21 cellular contexts compared by ENCODE assay signal in the genomic region with DNA sequence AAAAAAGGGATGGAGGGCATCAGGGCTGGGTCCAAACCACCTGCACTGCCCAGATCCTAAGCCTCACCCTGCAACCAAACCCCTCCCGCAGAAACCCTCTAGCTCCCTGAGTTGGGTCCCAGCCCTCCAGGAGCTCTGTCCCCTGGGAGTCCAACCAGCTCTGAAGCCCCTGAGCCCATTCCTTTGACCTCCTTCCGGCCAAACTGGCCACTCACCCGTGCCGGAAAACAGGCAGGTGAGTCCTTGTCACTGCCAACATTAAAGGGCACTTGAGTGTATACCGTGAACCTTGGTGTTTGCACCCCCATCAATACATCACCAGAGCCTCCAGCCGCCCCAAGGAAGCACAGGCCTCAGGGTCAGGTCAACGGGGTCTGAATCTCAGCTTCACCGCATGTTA. TPM values are rescaled to one million over a fixed set of nuclear protein-coding genes. Genes with fewer than 3 reads are reported as not detected.
DNase-seq lines count a peak whose midpoint lies in the region; ATAC-seq and TF ChIP-seq lines count a peak whose summit lies in the region.
"Had no signal": no experiment of that assay in that cellular context is flagged by ENCODE, and none has a peak within 500 bp of the region (broad histone marks: within the 10 kb centered on the region; RNA-seq: fewer than 3 reads in every experiment).

No MANE protein-coding gene starts in this region.

- H3K36me3 Mint-ChIP-seq in chondrocyte (ENCODE audit: low read depth): no peaks in the 10 kb centered on the region
- H3K36me3 Mint-ChIP-seq: CD4-positive, alpha-beta memory T cell had no signal

- no peak for ATAC-seq in upper lobe of right lung

- H3K9me3 ChIP-seq in Karpas-422 (ENCODE audit: low read length): no peaks in the 10 kb centered on the region
- no peaks in the 10 kb centered on the region for H3K9me3 ChIP-seq in osteoblast (ENCODE audit: low read depth, low read length)
- no peaks in the 10 kb centered on the region for H3K9me3 ChIP-seq in upper lobe of right lung
- H3K9me3 ChIP-seq: A549 had no signal

- H3K4me1 Mint-ChIP-seq in chondrocyte (ENCODE audit: low read depth): peaks cover 3% of the 10 kb centered on the region

- no peaks in the 10 kb centered on the region for H3K9me3 Mint-ChIP-seq in chondrocyte (ENCODE audit: low read depth)
- H3K9me3 Mint-ChIP-seq: CD4-positive, alpha-beta memory T cell had no signal

- peak overlapping the region; percentile 26 for H3K4me2 ChIP-seq in Karpas-422 (ENCODE audit: low read depth, low read length, poor library complexity, severe bottlenecking)
- H3K4me2 ChIP-seq in osteoblast (ENCODE audit: insufficient read depth, low read length): no peak overlapping the region
- H3K4me2 ChIP-seq: GM23338 had no signal

- H3K4me1 ChIP-seq in Karpas-422 (ENCODE audit: low read length): peaks cover 31% of the 10 kb centered on the region
- no peaks in the 10 kb centered on the region for H3K4me1 ChIP-seq in osteoblast (ENCODE audit: insufficient read depth, low read length)
- no peaks in the 10 kb centered on the region for H3K4me1 ChIP-seq in upper lobe of right lung
- H3K4me1 ChIP-seq: A549 had no signal

- H2AFZ ChIP-seq in Karpas-422 (ENCODE audit: low read length) (peak overlapping the region; percentile 39; the same call in 1 of the 2 replicates), osteoblast (ENCODE audit: low read length) (no peak overlapping the region)

- 0 out of 2 replicates have a peak overlapping the region, but pooled peaks have one; percentile 25 for H3K9ac ChIP-seq in Karpas-422 (ENCODE audit: low read length)

- H3K27me3 ChIP-seq in Karpas-422 (ENCODE audit: low read length) (no peaks in the 10 kb centered on the region), osteoblast (ENCODE audit: insufficient read depth, low read length) (peaks cover 12% of the 10 kb centered on the region), upper lobe of right lung (peaks cover 23% of the 10 kb centered on the region)

- intact Hi-C loops in upper lobe of right lung (cut with DNase I): no loop called here

- H3K36me3 ChIP-seq in Karpas-422 (ENCODE audit: insufficient read depth, low read length) (no peaks in the 10 kb centered on the region), osteoblast (ENCODE audit: insufficient read depth, low read length) (no peaks in the 10 kb centered on the region), upper lobe of right lung (no peaks in the 10 kb centered on the region)

- no peak overlapping the region for H3K4me3 Mint-ChIP-seq in chondrocyte (ENCODE audit: unreplicated experiment)
- H3K4me3 Mint-ChIP-seq: CD4-positive, alpha-beta memory T cell; GM23338; H9 had no signal

- H4K20me1 ChIP-seq in Karpas-422 (ENCODE audit: insufficient read depth, low read depth, low read length) (no peaks in the 10 kb centered on the region), osteoblast (ENCODE audit: insufficient read depth, low read length) (no peaks in the 10 kb centered on the region)

- no peak overlapping the region for H3K27ac Mint-ChIP-seq in chondrocyte (ENCODE audit: unreplicated experiment)
- H3K27ac Mint-ChIP-seq: CD4-positive, alpha-beta memory T cell; GM23338; H9 had no signal

- H3K4me3 ChIP-seq in Karpas-422 (ENCODE audit: low read length) (no peak overlapping the region), osteoblast (ENCODE audit: insufficient read depth, low read length) (no peak overlapping the region), upper lobe of right lung (no peak overlapping the region)
- H3K4me3 ChIP-seq: A549, GM23338 had no signal

- peaks cover 28% of the 10 kb centered on the region for H3K27me3 Mint-ChIP-seq in chondrocyte (ENCODE audit: low read depth)

- H3K27ac ChIP-seq in Karpas-422 (ENCODE audit: low read length) (no peak overlapping the region), osteoblast (ENCODE audit: low read depth, low read length) (no peak overlapping the region), upper lobe of right lung (no peak overlapping the region)
- H3K27ac ChIP-seq: A549 had no signal

- DNase-seq in Karpas-422 (no peak), chondrocyte (ENCODE audit: low spot score) (peak; percentile 69), osteoblast (ENCODE audit: insufficient read length, low spot score, missing footprints) (peak; percentile 23), upper lobe of right lung (peak; percentile 43), HK-2 (ENCODE audit: unreplicated experiment) (no peak), SHP77 treated with DMSO at 0.1 percent for 48 hours (lab: John Stamatoyannopoulos, UW) (no peak), NK-92 (lab: John Stamatoyannopoulos, UW; ENCODE audit: unreplicated experiment) (no peak)
- DNase-seq: 8988T; C1 segment of cervical spinal cord; Calu3; CD4-positive, alpha-beta memory T cell; COR-L47; DMS53; DMS79 treated with DMSO at 0.1 percent for 48 hours; GF-D8; H9 had no signal

- H3K79me2 ChIP-seq in Karpas-422 (ENCODE audit: low read length) (no peaks in the 10 kb centered on the region), osteoblast (ENCODE audit: insufficient read depth, low read length) (no peaks in the 10 kb centered on the region)

- H3K9me2 ChIP-seq in Karpas-422 (replicated peaks; ENCODE audit: insufficient read depth, low read length): no peaks in the 10 kb centered on the region

- TF ChIP-seq CTCF in chondrocyte (IDR thresholded peaks at IDR 0.05): no peak
- TF ChIP-seq CTCF in osteoblast (IDR thresholded peaks at IDR 0.05; ENCODE audit: extremely low read depth, low read depth, low read length): no peak
- no peak for TF ChIP-seq CTCF in upper lobe of right lung (IDR thresholded peaks at IDR 0.05)

RNA-seq across cellular contexts. Expression of gene MS4A15, which starts 11.5 kb away (rescaled TPM):
- not detected in 2 replicates for total RNA-seq in Karpas-422 (2014; rRNA removed; shearing (Covaris generic); ENCODE audit: low replicate concordance)
- total RNA-seq in chondrocyte (not detected in 3 replicates), osteoblast (not detected in 2 replicates), upper lobe of right lung (147 TPM)
- total RNA-seq: Calu3; CD4-positive, alpha-beta memory T cell; Daoy; G401; GM23338; H4 had no signal

RNA-seq across cellular contexts. Expression of gene MS4A10, which starts 16.9 kb away (rescaled TPM):
- not detected in 2 replicates for total RNA-seq in Karpas-422 (2014; rRNA removed; shearing (Covaris generic); ENCODE audit: low replicate concordance)
- total RNA-seq in chondrocyte: not detected in 3 replicates
- not detected in 2 replicates for total RNA-seq in osteoblast
- total RNA-seq in upper lobe of right lung: not detected
- total RNA-seq: Calu3; CD4-positive, alpha-beta memory T cell; Daoy; G401; GM23338; H4; H9 had no signal

RNA-seq across cellular contexts. Expression of gene MS4A18, which starts 43.7 kb away (rescaled TPM):
- not detected in 2 replicates for total RNA-seq in Karpas-422 (2014; rRNA removed; shearing (Covaris generic); ENCODE audit: low replicate concordance)
- total RNA-seq in chondrocyte (not detected in 3 replicates), osteoblast (not detected in 2 replicates), upper lobe of right lung (not detected)
- total RNA-seq: Calu3; CD4-positive, alpha-beta memory T cell; Daoy; G401; GM23338; H4; H9 had no signal

Comparison
In these comparisons a context has a peak if more than half of its experiments do, and no peak if none do; other contexts are left out.
1. DNase-seq: peak in chondrocyte (single experiment), osteoblast (single experiment) and upper lobe of right lung (single experiment); none in Karpas-422 (single experiment), HK-2 (single experiment), SHP77 treated with DMSO at 0.1 percent for 48 hours (single experiment) and NK-92 (single experiment).
2. RNA of gene MS4A15, which starts 11.5 kb away (total RNA-seq): 147 TPM in upper lobe of right lung (single experiment); not detected in Karpas-422, not detected in chondrocyte and not detected in osteoblast; every median in the first group is over 100 times any median in the second.